Comparison of ENCODE assay signal across 17 cellular contexts in genomic region chr3:78666458-78666800, GRCh38.
A peak's percentile ranks its signal among the peaks of the same experiment; 100 is the strongest.
DNase-seq lines count a peak whose midpoint lies in the region; ATAC-seq and TF ChIP-seq lines count a peak whose summit lies in the region.
"Had no signal": no experiment of that assay in that cellular context is flagged by ENCODE, and none has a peak within 500 bp of the region (broad histone marks: within the 10 kb centered on the region; RNA-seq: fewer than 3 reads in every experiment).

No MANE protein-coding gene starts in this region.

- CTCF ChIA-PET in PC-3 (lab: Charles Lee), result interaction anchor here (0.6 to 1.0 kb wide), 5 partner anchors 201 to 695 kb away, joined by 3 to 6 read pairs (median 3); no protein-coding TSS in a partner anchor

- peak overlapping the region; percentile 55 for H3K27ac Mint-ChIP-seq in chondrocyte (ENCODE audit: unreplicated experiment)
- H3K27ac Mint-ChIP-seq: activated CD8-positive, alpha-beta memory T cell treated with anti-CD3 and anti-CD28 coated beads, Interleukin-2, amount 10 ng/mL, durations not matched to agents 7 days and 5 days; B cell; naive B cell; progenitor cell of endocrine pancreas had no signal

- H3F3A ChIP-seq in PC-3 (ENCODE audit: low read length, unreplicated experiment), result no peaks in the 10 kb centered on the region

- no TSS peak for BruUV-seq in PC-3 (replicated peaks; lab: Mats Ljungman, UMichigan)

- H3K27ac ChIP-seq in PC-3 (ENCODE audit: low read length) (peak overlapping the region; percentile 76), left lung (no peak overlapping the region)
- H3K27ac ChIP-seq: lower lobe of right lung, Peyer's patch had no signal

- no peaks in the 10 kb centered on the region for H3K79me2 ChIP-seq in PC-3 (ENCODE audit: low read length)

- H3K36me3 Mint-ChIP-seq in chondrocyte (ENCODE audit: low read depth), result peaks cover 1% of the 10 kb centered on the region
- H3K36me3 Mint-ChIP-seq: activated CD8-positive, alpha-beta memory T cell treated with anti-CD3 and anti-CD28 coated beads, Interleukin-2, amount 10 ng/mL, durations not matched to agents 7 days and 5 days; naive B cell had no signal

- peak; percentile 99 for ATAC-seq in PC-3
- ATAC-seq in left lung, result peak; percentile 45
- ATAC-seq in activated CD4-positive, CD25-positive, alpha-beta regulatory T cell treated with anti-CD3 and anti-CD28 coated beads, Interleukin-2, amount 50 U/mL, for 24 hours, result no peak
- ATAC-seq: activated CD8-positive, alpha-beta memory T cell treated with anti-CD3 and anti-CD28 coated beads, Interleukin-2, amount 10 ng/mL, durations not matched to agents 7 days and 5 days; lower lobe of right lung had no signal

- no peaks in the 10 kb centered on the region for H3K36me3 ChIP-seq in PC-3 (ENCODE audit: low read depth, low read length)
- H3K36me3 ChIP-seq in left lung, result no peaks in the 10 kb centered on the region
- H3K36me3 ChIP-seq: lower lobe of right lung, Peyer's patch had no signal

- TF ChIP-seq CTCF in PC-3 (conservative IDR thresholded peaks at IDR 0.05; ENCODE audit: low read depth, low read length) (no peak), chondrocyte (IDR thresholded peaks at IDR 0.05) (no peak), left lung (IDR thresholded peaks at IDR 0.05) (no peak)

- no peaks in the 10 kb centered on the region for H3K27me3 ChIP-seq in PC-3 (ENCODE audit: low read length)
- H3K27me3 ChIP-seq in left lung, result no peaks in the 10 kb centered on the region
- H3K27me3 ChIP-seq: Peyer's patch had no signal

- H3K9me2 ChIP-seq in PC-3 (replicated peaks; ENCODE audit: low read length), result no peaks in the 10 kb centered on the region

- no peak overlapping the region for H3K4me3 Mint-ChIP-seq in chondrocyte (ENCODE audit: unreplicated experiment)
- H3K4me3 Mint-ChIP-seq: activated CD8-positive, alpha-beta memory T cell treated with anti-CD3 and anti-CD28 coated beads, Interleukin-2, amount 10 ng/mL, durations not matched to agents 7 days and 5 days; B cell; naive B cell had no signal

- no peaks in the 10 kb centered on the region for H3K9me3 Mint-ChIP-seq in chondrocyte (ENCODE audit: low read depth)
- H3K9me3 Mint-ChIP-seq: naive B cell had no signal

- intact Hi-C loops in PC-3 (cut with micrococcal nuclease), result loop anchor here (1.0 to 10.0 kb wide), 7 partner anchors 36 to 828 kb away; no protein-coding TSS in a partner anchor
- intact Hi-C loops in left lung (cut with DNase I), result no loop called here

- H3K9me3 ChIP-seq in PC-3 (ENCODE audit: low read length) (no peaks in the 10 kb centered on the region), left lung (no peaks in the 10 kb centered on the region)
- H3K9me3 ChIP-seq: lower lobe of right lung, Peyer's patch had no signal

- H4K20me1 ChIP-seq in PC-3 (ENCODE audit: low read length), result no peaks in the 10 kb centered on the region

- peak overlapping the region; percentile 39 for H3K9ac ChIP-seq in PC-3 (ENCODE audit: low read length)

- DNase-seq in EL, result peak; percentile 68
- peak; percentile 89 for DNase-seq in PC-3
- no peak for DNase-seq in chondrocyte (ENCODE audit: low spot score)
- no peak for DNase-seq in left lung
- DNase-seq in stimulated activated CD4-positive, alpha-beta T cell treated with anti-CD3 and anti-CD28 coated beads, Interleukin-1b, Interleukin-23, amount 100 ng/mL, for 48 hours, result no peak
- DNase-seq in DMS79 treated with DMSO at 0.1 percent for 48 hours (lab: John Stamatoyannopoulos, UW), result no peak
- no peak for DNase-seq in cortex of kidney (lab: John Stamatoyannopoulos, UW)
- DNase-seq: activated CD4-positive, CD25-positive, alpha-beta regulatory T cell; activated CD8-positive, alpha-beta memory T cell treated with anti-CD3 and anti-CD28 coated beads, Interleukin-2, amount 10 ng/mL, durations not matched to agents 7 days and 5 days; activated effector memory CD4-positive, alpha-beta T cell treated with anti-CD3 and anti-CD28 coated beads, Interleukin-2, amount 50 U/mL, for 16 hours; anterior cingulate cortex; lower lobe of right lung; naive B cell; Peyer's patch had no signal

- peak overlapping the region; percentile 63 for H2AFZ ChIP-seq in PC-3 (ENCODE audit: low read length)

- peak overlapping the region; percentile 76 for H3K4me2 ChIP-seq in PC-3 (ENCODE audit: low read length)

- peak overlapping the region; percentile 41 for H3K4me3 ChIP-seq in PC-3 (ENCODE audit: low read length)
- no peak overlapping the region for H3K4me3 ChIP-seq in left lung
- H3K4me3 ChIP-seq: lower lobe of right lung, Peyer's patch had no signal

- H3K27me3 Mint-ChIP-seq in chondrocyte (ENCODE audit: low read depth), result no peaks in the 10 kb centered on the region
- H3K27me3 Mint-ChIP-seq: activated CD8-positive, alpha-beta memory T cell treated with anti-CD3 and anti-CD28 coated beads, Interleukin-2, amount 10 ng/mL, durations not matched to agents 7 days and 5 days; B cell; naive B cell; progenitor cell of endocrine pancreas had no signal

- H3K4me1 ChIP-seq in PC-3 (ENCODE audit: insufficient read depth, low read length), result peaks cover 27% of the 10 kb centered on the region
- no peaks in the 10 kb centered on the region for H3K4me1 ChIP-seq in left lung
- H3K4me1 ChIP-seq: lower lobe of right lung, Peyer's patch had no signal

- POLR2A ChIA-PET in PC-3 (lab: Charles Lee; ENCODE audit: unreplicated experiment), result interaction anchor here (0.5 to 0.7 kb wide), 3 partner anchors 9 to 353 kb away, joined by 3 read pairs; no protein-coding TSS in a partner anchor

- peaks cover 12% of the 10 kb centered on the region for H3K4me1 Mint-ChIP-seq in chondrocyte (ENCODE audit: low read depth)
- H3K4me1 Mint-ChIP-seq: activated CD8-positive, alpha-beta memory T cell treated with anti-CD3 and anti-CD28 coated beads, Interleukin-2, amount 10 ng/mL, durations not matched to agents 7 days and 5 days; B cell; naive B cell had no signal

Comparison
In these comparisons a context has a peak if more than half of its experiments do, and no peak if none do; other contexts are left out.
1. DNase-seq: peak in EL (single experiment) and PC-3 (single experiment); none in chondrocyte (single experiment), left lung (0 of 2), stimulated activated CD4-positive, alpha-beta T cell treated with anti-CD3 and anti-CD28 coated beads, Interleukin-1b, Interleukin-23, amount 100 ng/mL, for 48 hours (single experiment), DMS79 treated with DMSO at 0.1 percent for 48 hours (single experiment) and cortex of kidney (single experiment).
2. ATAC-seq: peak in PC-3 (single experiment) and left lung (single experiment); none in activated CD4-positive, CD25-positive, alpha-beta regulatory T cell treated with anti-CD3 and anti-CD28 coated beads, Interleukin-2, amount 50 U/mL, for 24 hours (0 of 2).